ENCODE assay signal across 14 cellular contexts in the genomic region with DNA sequence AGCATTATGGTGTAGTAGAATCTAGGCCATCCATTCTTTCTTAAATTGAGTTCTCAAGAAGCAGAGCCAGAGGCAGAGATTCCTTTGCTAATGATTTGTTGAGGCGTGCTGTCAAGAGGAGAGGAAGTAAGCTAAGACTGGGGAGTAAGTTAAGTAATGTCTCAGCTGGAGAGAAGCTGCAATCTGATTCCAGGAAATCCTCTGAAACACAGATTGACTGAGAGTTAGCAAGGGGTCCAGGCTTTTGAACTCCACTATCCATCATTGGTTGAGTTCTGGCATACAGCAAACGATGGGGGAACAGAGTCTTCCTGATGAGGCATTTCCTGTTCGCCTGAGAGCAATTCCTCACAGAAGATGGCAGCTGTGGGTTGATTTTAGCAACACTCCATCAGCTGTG.
"Had no signal": no experiment of that assay in that cellular context is flagged by ENCODE, and none has a peak within 500 bp of the region (broad histone marks: within the 10 kb centered on the region; RNA-seq: fewer than 3 reads in every experiment).

No MANE protein-coding gene starts in this region.

- DNase-seq: activated CD4-positive, alpha-beta memory T cell treated with anti-CD3 and anti-CD28 coated beads, Interleukin-2, amount 10 ng/mL, durations not matched to agents 7 days and 5 days; central memory CD4-positive, alpha-beta T cell; cortex of kidney; erythroblast; glutamatergic neuron; immature natural killer cell; left colon; mammary epithelial cell; psoas muscle; stimulated activated CD4-positive, alpha-beta T cell treated with anti-CD3 and anti-CD28 coated beads, Interleukin-12 subunit alpha, Interleukin-12 subunit beta, amount 100 ng/mL, for 4 hours; stimulated activated naive CD4-positive, alpha-beta T cell treated with Interleukin-2 at 50 U/mL for 16 hours; upper lobe of left lung had no signal

- H3K9me3 ChIP-seq: psoas muscle, suprapubic skin, upper lobe of left lung had no signal

- ATAC-seq: left colon; natural killer cell treated with Interleukin-12 subunit alpha and Interleukin-12 subunit beta and Interleukin-15 and Interleukin-18, amount 100 ng/mL, for 72 hours; psoas muscle had no signal

- H3K27me3 ChIP-seq: suprapubic skin, upper lobe of left lung had no signal

- H3K36me3 ChIP-seq: suprapubic skin, upper lobe of left lung had no signal

- H3K27ac ChIP-seq: psoas muscle, suprapubic skin, upper lobe of left lung had no signal

- H3K4me1 ChIP-seq: suprapubic skin, upper lobe of left lung had no signal

- H3K4me3 ChIP-seq: psoas muscle, suprapubic skin, upper lobe of left lung had no signal
